ENCODE assay signal across 1 cellular context in the genomic region with DNA sequence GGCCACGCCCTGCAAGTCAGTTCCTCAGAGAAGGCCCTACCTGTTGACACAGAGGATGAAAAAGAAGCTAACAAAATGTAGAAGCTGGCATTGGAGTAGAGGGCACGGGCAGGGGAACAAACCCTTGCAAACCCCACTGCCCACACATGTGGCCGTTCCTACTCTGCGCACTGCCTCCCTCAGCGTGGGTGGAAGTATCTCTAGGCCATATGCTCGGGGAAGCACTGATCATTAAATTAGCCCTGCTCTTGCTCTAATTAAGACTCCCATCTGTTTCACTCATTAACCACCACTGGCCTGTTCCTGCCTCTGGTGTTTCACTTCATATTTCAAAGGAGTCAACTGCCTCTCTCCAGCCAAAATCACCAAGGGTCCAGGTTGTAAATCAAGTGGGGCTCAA.
TF ChIP-seq lines count a peak whose summit lies in the region.

No MANE protein-coding gene starts in this region.

TF ChIP-seq in H1, 55 proteins besides CTCF, POLR2A, EP300 and RAD21:
- TF ChIP-seq GTF2F1 (IDR thresholded peaks at IDR 0.05; ENCODE audit: borderline replicate concordance, low read depth, low read length) (no peak), MAX (IDR thresholded peaks at IDR 0.05) (no peak), HDAC6 (IDR thresholded peaks at IDR 0.05; ENCODE audit: low read depth, low read length) (no peak), NRF1 (IDR thresholded peaks at IDR 0.05; ENCODE audit: low read depth, low read length) (no peak)
